Comparison of ENCODE assay signal across 1 cellular context in the genomic region with DNA sequence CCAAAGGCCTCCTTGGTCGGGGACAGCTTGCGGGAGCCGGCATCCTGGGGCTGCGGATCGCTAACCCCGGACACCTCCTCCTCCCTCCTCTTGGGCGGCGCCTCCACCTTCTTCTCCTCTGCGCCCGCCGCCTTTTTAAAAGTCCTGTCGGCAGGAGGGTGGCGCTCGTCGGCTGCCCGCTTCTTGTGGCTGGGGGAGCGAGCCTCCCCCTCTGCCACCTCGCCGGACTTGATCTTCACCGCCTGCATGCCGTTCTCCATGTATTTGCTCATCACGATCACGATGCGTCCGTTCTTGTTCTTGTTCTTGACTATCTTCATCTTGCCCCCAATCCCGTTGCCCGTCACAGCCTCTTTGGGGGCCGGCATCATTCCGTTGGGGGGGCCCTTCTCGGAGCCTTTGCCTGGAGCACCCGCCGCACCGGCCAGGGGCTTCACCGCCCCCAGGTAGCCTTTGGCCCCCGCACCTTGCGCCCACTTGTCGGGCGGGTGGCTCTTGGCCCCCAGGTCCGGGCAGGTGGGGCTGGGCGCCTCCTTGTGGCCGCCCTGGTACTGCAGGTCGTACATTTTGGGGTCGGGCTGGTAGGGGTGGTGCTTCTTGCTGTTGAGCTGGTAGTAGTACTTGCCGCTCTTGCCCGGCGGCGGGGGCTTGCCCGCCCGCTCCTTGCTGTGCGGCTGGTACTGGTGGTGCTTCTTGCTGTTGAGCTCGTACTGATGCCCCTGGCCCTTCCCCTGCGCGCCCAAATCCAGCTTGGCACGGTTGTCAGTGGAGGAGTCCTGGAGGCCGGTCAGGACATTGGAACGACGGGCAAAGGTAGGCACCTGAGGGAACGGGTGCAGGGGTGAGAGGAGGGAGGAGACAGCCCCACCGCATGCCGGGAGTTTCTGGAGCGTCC.
TF ChIP-seq lines count a peak whose summit lies in the region.

No MANE protein-coding gene starts in this region.

TF ChIP-seq in HepG2, 621 proteins besides CTCF, POLR2A, EP300 and RAD21 (continued from another document and continues in another):
- TF ChIP-seq, protein P1, sequence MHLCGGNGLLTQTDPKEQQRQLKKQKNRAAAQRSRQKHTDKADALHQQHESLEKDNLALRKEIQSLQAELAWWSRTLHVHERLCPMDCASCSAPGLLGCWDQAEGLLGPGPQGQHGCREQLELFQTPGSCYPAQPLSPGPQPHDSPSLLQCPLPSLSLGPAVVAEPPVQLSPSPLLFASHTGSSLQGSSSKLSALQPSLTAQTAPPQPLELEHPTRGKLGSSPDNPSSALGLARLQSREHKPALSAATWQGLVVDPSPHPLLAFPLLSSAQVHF (CRISPR knock-in tag; IDR thresholded peaks at IDR 0.05), result no peak
- TF ChIP-seq NFIB (CRISPR knock-in tag; IDR thresholded peaks at IDR 0.05; ENCODE audit: borderline replicate concordance) (no peak), ADNP (CRISPR knock-in tag; IDR thresholded peaks at IDR 0.05) (no peak), BRCA1 (CRISPR knock-in tag; IDR thresholded peaks at IDR 0.05) (no peak), GMEB1 (CRISPR knock-in tag; IDR thresholded peaks at IDR 0.05; ENCODE audit: borderline replicate concordance) (no peak), GATA4 (IDR thresholded peaks at IDR 0.05; ENCODE audit: borderline replicate concordance, low read depth) (no peak), MAZ (IDR thresholded peaks at IDR 0.05; ENCODE audit: borderline replicate concordance, low read depth, low read length) (peak; percentile 70; the same call in 1 of the 2 replicates), MAZ (CRISPR knock-in tag; IDR thresholded peaks at IDR 0.05; ENCODE audit: low read depth) (peak; percentile 75; the same call in 1 of the 2 replicates), ZNF660 (CRISPR knock-in tag; IDR thresholded peaks at IDR 0.05; ENCODE audit: borderline replicate concordance, low read depth) (no peak), EHMT2 (IDR thresholded peaks at IDR 0.05; ENCODE audit: borderline replicate concordance, low read depth, low read length) (no peak), ETV5 (CRISPR knock-in tag; IDR thresholded peaks at IDR 0.05; ENCODE audit: borderline replicate concordance) (no peak), ZNF644 (CRISPR knock-in tag; IDR thresholded peaks at IDR 0.05; ENCODE audit: low read depth) (no peak), ZSCAN12 (CRISPR knock-in tag; IDR thresholded peaks at IDR 0.05) (no peak), ATF7 (IDR thresholded peaks at IDR 0.05) (no peak), ATF7 (CRISPR knock-in tag; IDR thresholded peaks at IDR 0.05) (no peak), PRPF4 (IDR thresholded peaks at IDR 0.05; ENCODE audit: low read depth, low read length, poor library complexity, severe bottlenecking) (peak; percentile 95), ZNF83 (CRISPR knock-in tag; IDR thresholded peaks at IDR 0.05; ENCODE audit: borderline replicate concordance) (no peak), ARNT2 (CRISPR knock-in tag; IDR thresholded peaks at IDR 0.05; ENCODE audit: low read depth) (no peak), HMGXB4 (CRISPR knock-in tag; IDR thresholded peaks at IDR 0.05; ENCODE audit: borderline replicate concordance in 1 of 2, low read depth in 1 of 2) (peak; percentile 51 to 69; a peak in 2 of 4 replicates), TGIF2 (CRISPR knock-in tag; IDR thresholded peaks at IDR 0.05) (no peak), ZNF557 (CRISPR knock-in tag; IDR thresholded peaks at IDR 0.05) (no peak), THRA (CRISPR knock-in tag; IDR thresholded peaks at IDR 0.05; ENCODE audit: borderline replicate concordance) (0 out of 2 replicates have a peak, but pooled peaks have one; percentile 11), ZNF768 (CRISPR knock-in tag; IDR thresholded peaks at IDR 0.05) (peak; percentile 34; the same call in 1 of the 2 replicates), PCBP2 (optimal IDR thresholded peaks at IDR 0.05; ENCODE audit: low read depth, low read length, poor library complexity, severe bottlenecking) (no peak), HMG20B (CRISPR knock-in tag; conservative IDR thresholded peaks at IDR 0.05) (no peak), ZNF296 (CRISPR knock-in tag; conservative IDR thresholded peaks at IDR 0.05) (no peak)
- TF ChIP-seq, protein P2, sequence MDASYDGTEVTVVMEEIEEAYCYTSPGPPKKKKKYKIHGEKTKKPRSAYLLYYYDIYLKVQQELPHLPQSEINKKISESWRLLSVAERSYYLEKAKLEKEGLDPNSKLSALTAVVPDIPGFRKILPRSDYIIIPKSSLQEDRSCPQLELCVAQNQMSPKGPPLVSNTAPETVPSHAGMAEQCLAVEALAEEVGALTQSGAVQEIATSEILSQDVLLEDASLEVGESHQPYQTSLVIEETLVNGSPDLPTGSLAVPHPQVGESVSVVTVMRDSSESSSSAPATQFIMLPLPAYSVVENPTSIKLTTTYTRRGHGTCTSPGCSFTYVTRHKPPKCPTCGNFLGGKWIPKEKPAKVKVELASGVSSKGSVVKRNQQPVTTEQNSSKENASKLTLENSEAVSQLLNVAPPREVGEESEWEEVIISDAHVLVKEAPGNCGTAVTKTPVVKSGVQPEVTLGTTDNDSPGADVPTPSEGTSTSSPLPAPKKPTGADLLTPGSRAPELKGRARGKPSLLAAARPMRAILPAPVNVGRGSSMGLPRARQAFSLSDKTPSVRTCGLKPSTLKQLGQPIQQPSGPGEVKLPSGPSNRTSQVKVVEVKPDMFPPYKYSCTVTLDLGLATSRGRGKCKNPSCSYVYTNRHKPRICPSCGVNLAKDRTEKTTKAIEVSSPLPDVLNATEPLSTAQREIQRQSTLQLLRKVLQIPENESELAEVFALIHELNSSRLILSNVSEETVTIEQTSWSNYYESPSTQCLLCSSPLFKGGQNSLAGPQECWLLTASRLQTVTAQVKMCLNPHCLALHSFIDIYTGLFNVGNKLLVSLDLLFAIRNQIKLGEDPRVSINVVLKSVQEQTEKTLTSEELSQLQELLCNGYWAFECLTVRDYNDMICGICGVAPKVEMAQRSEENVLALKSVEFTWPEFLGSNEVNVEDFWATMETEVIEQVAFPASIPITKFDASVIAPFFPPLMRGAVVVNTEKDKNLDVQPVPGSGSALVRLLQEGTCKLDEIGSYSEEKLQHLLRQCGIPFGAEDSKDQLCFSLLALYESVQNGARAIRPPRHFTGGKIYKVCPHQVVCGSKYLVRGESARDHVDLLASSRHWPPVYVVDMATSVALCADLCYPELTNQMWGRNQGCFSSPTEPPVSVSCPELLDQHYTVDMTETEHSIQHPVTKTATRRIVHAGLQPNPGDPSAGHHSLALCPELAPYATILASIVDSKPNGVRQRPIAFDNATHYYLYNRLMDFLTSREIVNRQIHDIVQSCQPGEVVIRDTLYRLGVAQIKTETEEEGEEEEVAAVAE (CRISPR knock-in tag; IDR thresholded peaks at IDR 0.05; ENCODE audit: borderline replicate concordance), result no peak
- TF ChIP-seq, protein P3, sequence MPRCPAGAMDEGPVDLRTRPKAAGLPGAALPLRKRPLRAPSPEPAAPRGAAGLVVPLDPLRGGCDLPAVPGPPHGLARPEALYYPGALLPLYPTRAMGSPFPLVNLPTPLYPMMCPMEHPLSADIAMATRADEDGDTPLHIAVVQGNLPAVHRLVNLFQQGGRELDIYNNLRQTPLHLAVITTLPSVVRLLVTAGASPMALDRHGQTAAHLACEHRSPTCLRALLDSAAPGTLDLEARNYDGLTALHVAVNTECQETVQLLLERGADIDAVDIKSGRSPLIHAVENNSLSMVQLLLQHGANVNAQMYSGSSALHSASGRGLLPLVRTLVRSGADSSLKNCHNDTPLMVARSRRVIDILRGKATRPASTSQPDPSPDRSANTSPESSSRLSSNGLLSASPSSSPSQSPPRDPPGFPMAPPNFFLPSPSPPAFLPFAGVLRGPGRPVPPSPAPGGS (CRISPR knock-in tag; IDR thresholded peaks at IDR 0.05), result no peak
- TF ChIP-seq, protein P4, sequence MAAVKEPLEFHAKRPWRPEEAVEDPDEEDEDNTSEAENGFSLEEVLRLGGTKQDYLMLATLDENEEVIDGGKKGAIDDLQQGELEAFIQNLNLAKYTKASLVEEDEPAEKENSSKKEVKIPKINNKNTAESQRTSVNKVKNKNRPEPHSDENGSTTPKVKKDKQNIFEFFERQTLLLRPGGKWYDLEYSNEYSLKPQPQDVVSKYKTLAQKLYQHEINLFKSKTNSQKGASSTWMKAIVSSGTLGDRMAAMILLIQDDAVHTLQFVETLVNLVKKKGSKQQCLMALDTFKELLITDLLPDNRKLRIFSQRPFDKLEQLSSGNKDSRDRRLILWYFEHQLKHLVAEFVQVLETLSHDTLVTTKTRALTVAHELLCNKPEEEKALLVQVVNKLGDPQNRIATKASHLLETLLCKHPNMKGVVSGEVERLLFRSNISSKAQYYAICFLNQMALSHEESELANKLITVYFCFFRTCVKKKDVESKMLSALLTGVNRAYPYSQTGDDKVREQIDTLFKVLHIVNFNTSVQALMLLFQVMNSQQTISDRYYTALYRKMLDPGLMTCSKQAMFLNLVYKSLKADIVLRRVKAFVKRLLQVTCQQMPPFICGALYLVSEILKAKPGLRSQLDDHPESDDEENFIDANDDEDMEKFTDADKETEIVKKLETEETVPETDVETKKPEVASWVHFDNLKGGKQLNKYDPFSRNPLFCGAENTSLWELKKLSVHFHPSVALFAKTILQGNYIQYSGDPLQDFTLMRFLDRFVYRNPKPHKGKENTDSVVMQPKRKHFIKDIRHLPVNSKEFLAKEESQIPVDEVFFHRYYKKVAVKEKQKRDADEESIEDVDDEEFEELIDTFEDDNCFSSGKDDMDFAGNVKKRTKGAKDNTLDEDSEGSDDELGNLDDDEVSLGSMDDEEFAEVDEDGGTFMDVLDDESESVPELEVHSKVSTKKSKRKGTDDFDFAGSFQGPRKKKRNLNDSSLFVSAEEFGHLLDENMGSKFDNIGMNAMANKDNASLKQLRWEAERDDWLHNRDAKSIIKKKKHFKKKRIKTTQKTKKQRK (IDR thresholded peaks at IDR 0.05; ENCODE audit: low read length), result no peak
- TF ChIP-seq, protein P5, sequence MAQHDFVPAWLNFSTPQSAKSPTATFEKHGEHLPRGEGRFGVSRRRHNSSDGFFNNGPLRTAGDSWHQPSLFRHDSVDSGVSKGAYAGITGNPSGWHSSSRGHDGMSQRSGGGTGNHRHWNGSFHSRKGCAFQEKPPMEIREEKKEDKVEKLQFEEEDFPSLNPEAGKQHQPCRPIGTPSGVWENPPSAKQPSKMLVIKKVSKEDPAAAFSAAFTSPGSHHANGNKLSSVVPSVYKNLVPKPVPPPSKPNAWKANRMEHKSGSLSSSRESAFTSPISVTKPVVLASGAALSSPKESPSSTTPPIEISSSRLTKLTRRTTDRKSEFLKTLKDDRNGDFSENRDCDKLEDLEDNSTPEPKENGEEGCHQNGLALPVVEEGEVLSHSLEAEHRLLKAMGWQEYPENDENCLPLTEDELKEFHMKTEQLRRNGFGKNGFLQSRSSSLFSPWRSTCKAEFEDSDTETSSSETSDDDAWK (CRISPR knock-in tag; IDR thresholded peaks at IDR 0.05), result no peak
- TF ChIP-seq, protein P6, sequence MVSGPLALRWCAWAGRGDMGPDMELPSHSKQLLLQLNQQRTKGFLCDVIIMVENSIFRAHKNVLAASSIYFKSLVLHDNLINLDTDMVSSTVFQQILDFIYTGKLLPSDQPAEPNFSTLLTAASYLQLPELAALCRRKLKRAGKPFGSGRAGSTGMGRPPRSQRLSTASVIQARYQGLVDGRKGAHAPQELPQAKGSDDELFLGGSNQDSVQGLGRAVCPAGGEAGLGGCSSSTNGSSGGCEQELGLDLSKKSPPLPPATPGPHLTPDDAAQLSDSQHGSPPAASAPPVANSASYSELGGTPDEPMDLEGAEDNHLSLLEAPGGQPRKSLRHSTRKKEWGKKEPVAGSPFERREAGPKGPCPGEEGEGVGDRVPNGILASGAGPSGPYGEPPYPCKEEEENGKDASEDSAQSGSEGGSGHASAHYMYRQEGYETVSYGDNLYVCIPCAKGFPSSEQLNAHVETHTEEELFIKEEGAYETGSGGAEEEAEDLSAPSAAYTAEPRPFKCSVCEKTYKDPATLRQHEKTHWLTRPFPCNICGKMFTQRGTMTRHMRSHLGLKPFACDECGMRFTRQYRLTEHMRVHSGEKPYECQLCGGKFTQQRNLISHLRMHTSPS (CRISPR knock-in tag; IDR thresholded peaks at IDR 0.05; ENCODE audit: low read depth), result peak; percentile 35; the same call in 1 of the 2 replicates
